In the genomic region with DNA sequence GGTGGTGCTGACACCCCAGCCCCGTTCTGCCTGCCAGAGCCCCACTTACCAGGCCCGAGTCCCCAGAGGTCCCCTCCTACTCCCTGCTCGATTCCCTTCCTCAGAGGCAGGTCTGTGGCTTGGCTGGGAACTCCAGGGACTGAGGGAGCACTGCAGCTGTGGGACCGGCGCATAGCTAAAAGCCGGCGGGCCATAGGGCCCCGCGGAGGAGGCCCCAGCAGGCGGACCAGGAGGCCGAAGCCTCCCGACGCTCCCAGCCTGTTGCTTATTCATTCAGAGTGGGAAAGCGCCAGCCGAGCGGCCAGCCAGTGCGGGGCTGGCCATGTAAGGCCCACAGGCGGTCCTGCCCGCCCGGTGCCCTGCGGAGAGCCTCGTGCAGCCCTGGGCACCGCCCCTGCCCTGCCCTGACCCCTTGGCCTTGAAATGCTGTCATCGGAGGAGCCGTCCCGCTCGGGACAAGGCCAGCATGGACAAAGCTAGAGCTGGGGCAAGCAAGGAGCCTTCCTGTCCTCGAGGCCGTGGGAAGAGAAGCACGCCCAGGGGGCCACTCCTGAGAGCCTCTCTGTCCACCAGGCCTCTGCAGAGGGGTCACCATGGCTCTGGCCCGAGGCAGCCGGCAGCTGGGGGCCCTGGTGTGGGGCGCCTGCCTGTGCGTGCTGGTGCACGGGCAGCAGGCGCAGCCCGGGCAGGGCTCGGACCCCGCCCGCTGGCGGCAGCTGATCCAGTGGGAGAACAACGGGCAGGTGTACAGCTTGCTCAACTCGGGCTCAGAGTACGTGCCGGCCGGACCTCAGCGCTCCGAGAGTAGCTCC, we compare ENCODE assay signal across 8 cellular contexts. TPM values are rescaled to one million over a fixed set of nuclear protein-coding genes. Genes with fewer than 3 reads are reported as not detected.
A peak's percentile ranks its signal among the peaks of the same experiment; 100 is the strongest.
DNase-seq lines count a peak whose midpoint lies in the region; ATAC-seq, FAIRE-seq and TF ChIP-seq lines count a peak whose summit lies in the region.

A gene with protein sequence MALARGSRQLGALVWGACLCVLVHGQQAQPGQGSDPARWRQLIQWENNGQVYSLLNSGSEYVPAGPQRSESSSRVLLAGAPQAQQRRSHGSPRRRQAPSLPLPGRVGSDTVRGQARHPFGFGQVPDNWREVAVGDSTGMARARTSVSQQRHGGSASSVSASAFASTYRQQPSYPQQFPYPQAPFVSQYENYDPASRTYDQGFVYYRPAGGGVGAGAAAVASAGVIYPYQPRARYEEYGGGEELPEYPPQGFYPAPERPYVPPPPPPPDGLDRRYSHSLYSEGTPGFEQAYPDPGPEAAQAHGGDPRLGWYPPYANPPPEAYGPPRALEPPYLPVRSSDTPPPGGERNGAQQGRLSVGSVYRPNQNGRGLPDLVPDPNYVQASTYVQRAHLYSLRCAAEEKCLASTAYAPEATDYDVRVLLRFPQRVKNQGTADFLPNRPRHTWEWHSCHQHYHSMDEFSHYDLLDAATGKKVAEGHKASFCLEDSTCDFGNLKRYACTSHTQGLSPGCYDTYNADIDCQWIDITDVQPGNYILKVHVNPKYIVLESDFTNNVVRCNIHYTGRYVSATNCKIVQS (plus strand): TSS at position 272 of the 812 bp plus-strand sequence. CDS start 322 bp downstream, at position 594.

- H2AFZ ChIP-seq in keratinocyte (ENCODE audit: control insufficient read depth, low read length) = peak within 1 kb of the TSS; percentile 78

- H3K4me3 ChIP-seq in keratinocyte (ENCODE audit: control insufficient read depth in 2 of 3, extremely low read depth in 1 of 3, insufficient read depth in 2 of 3, low read depth in 1 of 3, low read length in 3 of 3) = peak within 1 kb of the TSS; percentile 41 to 61 (median 47)
- peak within 1 kb of the TSS; percentile 43 to 72 (median 60) for H3K4me3 ChIP-seq in skin epidermis

- FAIRE-seq in keratinocyte (lab: Jason Lieb, UNC) = no peak

- H3K27ac ChIP-seq in keratinocyte (ENCODE audit: control insufficient read depth, insufficient read depth, low read length) (no peak within 1 kb of the TSS), skin epidermis (peak within 1 kb of the TSS; percentile 13 to 95 (median 85))

- H3K9me1 ChIP-seq in keratinocyte (ENCODE audit: control insufficient read depth, extremely low read depth, insufficient read depth, low read length) = no peaks in the 10 kb centered on the region

- no peak for ATAC-seq in GM18519 (IDR thresholded peaks at IDR 0.05; ENCODE audit: low FRiP score, unreplicated experiment)
- ATAC-seq in GM19351 (IDR thresholded peaks at IDR 0.05; ENCODE audit: unreplicated experiment) = no peak

- H3K27me3 ChIP-seq in keratinocyte (ENCODE audit: control insufficient read depth, extremely low read depth, insufficient read depth, low read length) = no peaks in the 10 kb centered on the region

- DNase-seq in NCI-H2107 treated with DMSO at 0.1 percent for 48 hours (lab: John Stamatoyannopoulos, UW; ENCODE audit: unreplicated experiment) = peak; percentile 5
- DNase-seq in NCI-H2107 (lab: John Stamatoyannopoulos, UW) = no peak
- peak; percentile 79 for DNase-seq in NCI-H748 (lab: John Stamatoyannopoulos, UW; ENCODE audit: unreplicated experiment)
- peak; percentile 19 for DNase-seq in cerebellum (ENCODE audit: low spot score)
- DNase-seq in keratinocyte (ENCODE audit: low read depth, low spot score) = no peak

- no peaks in the 10 kb centered on the region for H3K79me2 ChIP-seq in keratinocyte (ENCODE audit: control insufficient read depth, insufficient read depth, low read length)

- dilution Hi-C loops in keratinocyte (cut with MboI; ENCODE audit: extremely low pct_ligation_motif_present, low sequenced_read_pairs) = no loop called here

- no peaks in the 10 kb centered on the region for H4K20me1 ChIP-seq in keratinocyte (ENCODE audit: control insufficient read depth, extremely low read depth, insufficient read depth, low read length)

- TF ChIP-seq CTCF in keratinocyte (optimal IDR thresholded peaks at IDR 0.05 in 1 of 3, IDR thresholded peaks at IDR 0.05 in 1 of 3, conservative IDR thresholded peaks at IDR 0.05 in 1 of 3; ENCODE audit: extremely low read depth in 1 of 3, insufficient read depth in 2 of 3, low read length in 3 of 3) = no peak

- no peaks in the 10 kb centered on the region for H3K9me3 ChIP-seq in keratinocyte (ENCODE audit: control insufficient read depth, low read depth, low read length)

- peak within 1 kb of the TSS; percentile 69 for H3K4me2 ChIP-seq in keratinocyte (ENCODE audit: control insufficient read depth, extremely low read depth, insufficient read depth, low read depth, low read length)

- peak within 1 kb of the TSS; percentile 66 for H3K9ac ChIP-seq in keratinocyte (ENCODE audit: control insufficient read depth, extremely low read depth, insufficient read depth, low read length)

- H3K4me1 ChIP-seq in keratinocyte (ENCODE audit: control insufficient read depth, extremely low read depth, insufficient read depth, low read length) = peaks cover 33% of the 10 kb centered on the region

- H3K36me3 ChIP-seq in keratinocyte (ENCODE audit: control insufficient read depth in 2 of 2, extremely low read depth in 1 of 2, insufficient read depth in 2 of 2, low read length in 2 of 2) = no peaks in the 10 kb centered on the region

RNA-seq across cellular contexts. Expression of the gene that starts here (rescaled TPM):
- 5.5 TPM for total RNA-seq in cerebellum
- polyA plus RNA-seq in keratinocyte = 8.8 to 14.8 TPM (median 9.2 TPM) in 3 replicates
- polyA plus RNA-seq in keratinocyte (2011; ENCODE audit: low read depth) = 3.7 TPM
- 8.2 and 13.2 TPM in 2 replicates for polyA plus RNA-seq in keratinocyte (2011; cell fraction: cytosol; rRNA removed)
- 13.6 and 28.2 TPM in 2 replicates for polyA plus RNA-seq in keratinocyte (2011; cell fraction: nucleus; rRNA removed)
- 10.2 and 14.9 TPM in 2 replicates for polyA plus RNA-seq in keratinocyte (2012; ENCODE audit: low replicate concordance)
- 18.3 to 36.7 TPM (median 23.4 TPM) in 3 replicates for polyA minus RNA-seq in keratinocyte
- polyA minus RNA-seq in keratinocyte (2011; cell fraction: cytosol; rRNA and poly(A)+ RNA removed) = 22.6 TPM
- polyA minus RNA-seq in keratinocyte (2011; cell fraction: nucleus; rRNA and poly(A)+ RNA removed) = 13.4 and 20.4 TPM in 2 replicates

Comparison
In these comparisons a context has a peak if more than half of its experiments do, and no peak if none do; other contexts are left out.
1. DNase-seq: peak in NCI-H2107 treated with DMSO at 0.1 percent for 48 hours (single experiment), NCI-H748 (single experiment) and cerebellum (single experiment); none in NCI-H2107 (single experiment) and keratinocyte (single experiment).